Comparison of ENCODE assay signal across 1 cellular context in genomic region chr1:3625151-3625907, GRCh38.
TF ChIP-seq lines count a peak whose summit lies in the region.

No MANE protein-coding gene starts in this region.

TF ChIP-seq in GM12878, 131 proteins besides CTCF, POLR2A, EP300 and RAD21:
- TF ChIP-seq CBFB (IDR thresholded peaks at IDR 0.05; ENCODE audit: low read depth) (no peak), BHLHE40 (IDR thresholded peaks at IDR 0.05; ENCODE audit: borderline replicate concordance in 1 of 2, low read depth in 2 of 2, low read length in 1 of 2) (peak in 1 of 2 experiments; percentile 56; a peak in 2 of 4 replicates), SMC3 (IDR thresholded peaks at IDR 0.05; ENCODE audit: borderline replicate concordance, low read length) (0 out of 2 replicates have a peak, but pooled peaks have one; percentile 10), NBN (IDR thresholded peaks at IDR 0.05) (no peak), GATAD2B (conservative IDR thresholded peaks at IDR 0.05; ENCODE audit: low read depth) (0 out of 2 replicates have a peak, but pooled peaks have one; percentile 28), ZNF622 (IDR thresholded peaks at IDR 0.05) (no peak), EGR1 (IDR thresholded peaks at IDR 0.05; ENCODE audit: borderline replicate concordance in 1 of 2, low read depth in 2 of 2, low read length in 2 of 2) (no peak), RB1 (IDR thresholded peaks at IDR 0.05; ENCODE audit: borderline replicate concordance) (no peak), MYB (IDR thresholded peaks at IDR 0.05; ENCODE audit: borderline replicate concordance, low read depth, low read length) (no peak), ZZZ3 (IDR thresholded peaks at IDR 0.05; ENCODE audit: control insufficient read depth, insufficient read length, low read depth) (no peak), RELA (IDR thresholded peaks at IDR 0.05; ENCODE audit: borderline replicate concordance, partially characterized antibody) (no peak)
- TF ChIP-seq, protein P1, sequence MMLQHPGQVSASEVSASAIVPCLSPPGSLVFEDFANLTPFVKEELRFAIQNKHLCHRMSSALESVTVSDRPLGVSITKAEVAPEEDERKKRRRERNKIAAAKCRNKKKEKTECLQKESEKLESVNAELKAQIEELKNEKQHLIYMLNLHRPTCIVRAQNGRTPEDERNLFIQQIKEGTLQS (IDR thresholded peaks at IDR 0.05; ENCODE audit: borderline replicate concordance, extremely low read depth, low read depth, low read length): no peak
